1 cellular context compared by ENCODE assay signal in the genomic region with DNA sequence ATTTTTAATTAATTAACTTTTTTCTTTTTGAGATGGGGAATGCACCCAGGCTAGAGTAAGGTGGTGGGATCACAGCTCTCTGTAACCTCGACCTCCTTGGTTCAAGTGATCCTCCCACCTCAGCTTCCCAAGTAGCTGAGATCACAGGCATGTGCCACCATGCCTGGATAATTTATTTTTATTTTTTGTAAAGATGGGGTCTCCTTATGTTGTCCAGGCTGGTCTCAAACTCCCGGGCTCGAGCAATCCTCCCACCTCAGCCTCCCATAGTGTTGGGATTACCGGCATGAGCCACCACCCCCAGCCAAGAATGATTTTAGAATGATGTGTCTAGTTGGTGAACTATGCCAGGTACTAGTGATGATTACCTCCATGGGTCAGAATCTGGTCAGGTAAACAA.
TF ChIP-seq lines count a peak whose summit lies in the region.

No MANE protein-coding gene starts in this region.

TF ChIP-seq in WTC11, 78 proteins besides CTCF, POLR2A, EP300 and RAD21:
- TF ChIP-seq, protein P1, sequence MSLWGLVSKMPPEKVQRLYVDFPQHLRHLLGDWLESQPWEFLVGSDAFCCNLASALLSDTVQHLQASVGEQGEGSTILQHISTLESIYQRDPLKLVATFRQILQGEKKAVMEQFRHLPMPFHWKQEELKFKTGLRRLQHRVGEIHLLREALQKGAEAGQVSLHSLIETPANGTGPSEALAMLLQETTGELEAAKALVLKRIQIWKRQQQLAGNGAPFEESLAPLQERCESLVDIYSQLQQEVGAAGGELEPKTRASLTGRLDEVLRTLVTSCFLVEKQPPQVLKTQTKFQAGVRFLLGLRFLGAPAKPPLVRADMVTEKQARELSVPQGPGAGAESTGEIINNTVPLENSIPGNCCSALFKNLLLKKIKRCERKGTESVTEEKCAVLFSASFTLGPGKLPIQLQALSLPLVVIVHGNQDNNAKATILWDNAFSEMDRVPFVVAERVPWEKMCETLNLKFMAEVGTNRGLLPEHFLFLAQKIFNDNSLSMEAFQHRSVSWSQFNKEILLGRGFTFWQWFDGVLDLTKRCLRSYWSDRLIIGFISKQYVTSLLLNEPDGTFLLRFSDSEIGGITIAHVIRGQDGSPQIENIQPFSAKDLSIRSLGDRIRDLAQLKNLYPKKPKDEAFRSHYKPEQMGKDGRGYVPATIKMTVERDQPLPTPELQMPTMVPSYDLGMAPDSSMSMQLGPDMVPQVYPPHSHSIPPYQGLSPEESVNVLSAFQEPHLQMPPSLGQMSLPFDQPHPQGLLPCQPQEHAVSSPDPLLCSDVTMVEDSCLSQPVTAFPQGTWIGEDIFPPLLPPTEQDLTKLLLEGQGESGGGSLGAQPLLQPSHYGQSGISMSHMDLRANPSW (CRISPR knock-in tag; conservative IDR thresholded peaks at IDR 0.05; ENCODE audit: low read depth): no peak
- TF ChIP-seq SMAD3 (CRISPR knock-in tag; IDR thresholded peaks at IDR 0.05; ENCODE audit: borderline replicate concordance) (no peak), JUN (CRISPR knock-in tag; IDR thresholded peaks at IDR 0.05) (no peak), CBFB (CRISPR knock-in tag; IDR thresholded peaks at IDR 0.05; ENCODE audit: low read depth) (no peak)
- TF ChIP-seq, protein P2, sequence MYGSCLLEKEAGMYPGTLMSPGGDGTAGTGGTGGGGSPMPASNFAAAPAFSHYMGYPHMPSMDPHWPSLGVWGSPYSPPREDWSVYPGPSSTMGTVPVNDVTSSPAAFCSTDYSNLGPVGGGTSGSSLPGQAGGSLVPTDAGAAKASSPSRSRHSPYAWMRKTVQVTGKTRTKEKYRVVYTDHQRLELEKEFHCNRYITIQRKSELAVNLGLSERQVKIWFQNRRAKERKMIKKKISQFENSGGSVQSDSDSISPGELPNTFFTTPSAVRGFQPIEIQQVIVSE (CRISPR knock-in tag; IDR thresholded peaks at IDR 0.05; ENCODE audit: borderline replicate concordance): no peak
- TF ChIP-seq, protein P3, sequence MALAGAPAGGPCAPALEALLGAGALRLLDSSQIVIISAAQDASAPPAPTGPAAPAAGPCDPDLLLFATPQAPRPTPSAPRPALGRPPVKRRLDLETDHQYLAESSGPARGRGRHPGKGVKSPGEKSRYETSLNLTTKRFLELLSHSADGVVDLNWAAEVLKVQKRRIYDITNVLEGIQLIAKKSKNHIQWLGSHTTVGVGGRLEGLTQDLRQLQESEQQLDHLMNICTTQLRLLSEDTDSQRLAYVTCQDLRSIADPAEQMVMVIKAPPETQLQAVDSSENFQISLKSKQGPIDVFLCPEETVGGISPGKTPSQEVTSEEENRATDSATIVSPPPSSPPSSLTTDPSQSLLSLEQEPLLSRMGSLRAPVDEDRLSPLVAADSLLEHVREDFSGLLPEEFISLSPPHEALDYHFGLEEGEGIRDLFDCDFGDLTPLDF (CRISPR knock-in tag; IDR thresholded peaks at IDR 0.05): no peak
- TF ChIP-seq, protein P4, sequence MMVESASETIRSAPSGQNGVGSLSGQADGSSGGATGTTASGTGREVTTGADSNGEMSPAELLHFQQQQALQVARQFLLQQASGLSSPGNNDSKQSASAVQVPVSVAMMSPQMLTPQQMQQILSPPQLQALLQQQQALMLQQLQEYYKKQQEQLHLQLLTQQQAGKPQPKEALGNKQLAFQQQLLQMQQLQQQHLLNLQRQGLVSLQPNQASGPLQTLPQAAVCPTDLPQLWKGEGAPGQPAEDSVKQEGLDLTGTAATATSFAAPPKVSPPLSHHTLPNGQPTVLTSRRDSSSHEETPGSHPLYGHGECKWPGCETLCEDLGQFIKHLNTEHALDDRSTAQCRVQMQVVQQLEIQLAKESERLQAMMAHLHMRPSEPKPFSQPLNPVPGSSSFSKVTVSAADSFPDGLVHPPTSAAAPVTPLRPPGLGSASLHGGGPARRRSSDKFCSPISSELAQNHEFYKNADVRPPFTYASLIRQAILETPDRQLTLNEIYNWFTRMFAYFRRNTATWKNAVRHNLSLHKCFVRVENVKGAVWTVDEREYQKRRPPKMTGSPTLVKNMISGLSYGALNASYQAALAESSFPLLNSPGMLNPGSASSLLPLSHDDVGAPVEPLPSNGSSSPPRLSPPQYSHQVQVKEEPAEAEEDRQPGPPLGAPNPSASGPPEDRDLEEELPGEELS (CRISPR knock-in tag; IDR thresholded peaks at IDR 0.05): no peak
- TF ChIP-seq, protein P5, sequence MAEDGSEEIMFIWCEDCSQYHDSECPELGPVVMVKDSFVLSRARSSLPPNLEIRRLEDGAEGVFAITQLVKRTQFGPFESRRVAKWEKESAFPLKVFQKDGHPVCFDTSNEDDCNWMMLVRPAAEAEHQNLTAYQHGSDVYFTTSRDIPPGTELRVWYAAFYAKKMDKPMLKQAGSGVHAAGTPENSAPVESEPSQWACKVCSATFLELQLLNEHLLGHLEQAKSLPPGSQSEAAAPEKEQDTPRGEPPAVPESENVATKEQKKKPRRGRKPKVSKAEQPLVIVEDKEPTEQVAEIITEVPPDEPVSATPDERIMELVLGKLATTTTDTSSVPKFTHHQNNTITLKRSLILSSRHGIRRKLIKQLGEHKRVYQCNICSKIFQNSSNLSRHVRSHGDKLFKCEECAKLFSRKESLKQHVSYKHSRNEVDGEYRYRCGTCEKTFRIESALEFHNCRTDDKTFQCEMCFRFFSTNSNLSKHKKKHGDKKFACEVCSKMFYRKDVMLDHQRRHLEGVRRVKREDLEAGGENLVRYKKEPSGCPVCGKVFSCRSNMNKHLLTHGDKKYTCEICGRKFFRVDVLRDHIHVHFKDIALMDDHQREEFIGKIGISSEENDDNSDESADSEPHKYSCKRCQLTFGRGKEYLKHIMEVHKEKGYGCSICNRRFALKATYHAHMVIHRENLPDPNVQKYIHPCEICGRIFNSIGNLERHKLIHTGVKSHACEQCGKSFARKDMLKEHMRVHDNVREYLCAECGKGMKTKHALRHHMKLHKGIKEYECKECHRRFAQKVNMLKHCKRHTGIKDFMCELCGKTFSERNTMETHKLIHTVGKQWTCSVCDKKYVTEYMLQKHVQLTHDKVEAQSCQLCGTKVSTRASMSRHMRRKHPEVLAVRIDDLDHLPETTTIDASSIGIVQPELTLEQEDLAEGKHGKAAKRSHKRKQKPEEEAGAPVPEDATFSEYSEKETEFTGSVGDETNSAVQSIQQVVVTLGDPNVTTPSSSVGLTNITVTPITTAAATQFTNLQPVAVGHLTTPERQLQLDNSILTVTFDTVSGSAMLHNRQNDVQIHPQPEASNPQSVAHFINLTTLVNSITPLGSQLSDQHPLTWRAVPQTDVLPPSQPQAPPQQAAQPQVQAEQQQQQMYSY (CRISPR knock-in tag; IDR thresholded peaks at IDR 0.05): no peak
